8 cellular contexts compared by ENCODE assay signal in the genomic region with DNA sequence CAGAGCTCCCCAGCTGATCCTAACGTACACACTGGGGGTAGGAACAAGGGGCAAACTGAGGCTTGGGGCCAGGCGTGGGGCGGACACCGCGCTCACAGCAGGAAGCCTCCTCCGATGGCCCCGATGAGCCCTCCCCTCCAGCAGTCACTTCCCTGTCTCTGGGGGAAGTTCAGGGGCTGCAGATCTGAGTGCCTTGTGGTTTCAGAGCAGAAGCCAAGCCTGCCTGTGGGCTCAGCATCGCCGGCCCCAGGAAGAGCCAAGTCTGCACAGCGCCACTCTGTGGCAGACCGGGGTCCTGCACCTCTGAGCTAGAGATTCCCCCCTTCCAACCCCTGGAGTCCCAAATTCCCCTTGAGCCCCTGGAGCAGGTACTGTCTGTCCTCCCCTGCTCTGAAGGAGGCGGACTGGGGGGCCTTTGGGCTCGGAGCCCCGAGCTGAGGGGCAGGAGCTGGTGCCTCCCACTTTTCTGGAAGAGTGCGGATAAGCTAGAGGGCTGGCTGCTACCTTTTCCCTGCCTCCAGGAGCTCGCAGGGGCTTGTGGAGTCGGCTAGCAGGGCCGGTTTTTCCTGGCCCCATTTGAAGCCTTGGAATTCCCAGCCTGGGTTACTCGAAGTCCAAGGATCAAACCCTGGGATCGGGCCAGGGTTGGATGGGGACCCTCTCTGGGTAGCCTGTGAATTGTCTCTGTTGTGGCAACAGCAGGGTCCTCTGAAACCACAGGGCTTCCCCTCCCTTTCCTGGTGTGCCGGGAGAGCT. TPM values are rescaled to one million over a fixed set of nuclear protein-coding genes. Genes with fewer than 3 reads are reported as not detected.
DNase-seq lines count a peak whose midpoint lies in the region; ATAC-seq and TF ChIP-seq lines count a peak whose summit lies in the region.

No MANE protein-coding gene starts in this region.

- peak overlapping the region; percentile 52 to 64 for H3K9ac ChIP-seq in duodenal mucosa (ENCODE audit: low read depth in 1 of 2, low read length in 2 of 2)

- H3K27me3 ChIP-seq in duodenal mucosa (ENCODE audit: control insufficient read depth in 1 of 2, insufficient read depth in 2 of 2, low read length in 2 of 2) = no peaks in the 10 kb centered on the region

- H3K4me1 ChIP-seq in duodenal mucosa (ENCODE audit: control insufficient read depth in 1 of 2, insufficient read depth in 2 of 2, low read length in 2 of 2) = peaks cover 33 to 55% of the 10 kb centered on the region in 2 donors

- no peaks in the 10 kb centered on the region for H3K9me3 ChIP-seq in duodenal mucosa (ENCODE audit: control insufficient read depth in 1 of 2, low read length in 2 of 2)

- H3K36me3 ChIP-seq in duodenal mucosa (ENCODE audit: control insufficient read depth in 1 of 2, insufficient read depth in 2 of 2, low read length in 2 of 2) = peaks cover 0 to 7% of the 10 kb centered on the region in 2 donors

- H3K4me3 ChIP-seq in HFF-Myc (replicated peaks; ENCODE audit: low read depth, low read length) (no peak overlapping the region), duodenal mucosa (ENCODE audit: low read depth in 1 of 2, low read length in 2 of 2) (peak overlapping the region; percentile 55 to 60)

- no peak overlapping the region for H3K27ac ChIP-seq in duodenal mucosa (ENCODE audit: low read depth, low read length)

- no peak for ATAC-seq in HG03520 (IDR thresholded peaks at IDR 0.05; ENCODE audit: unreplicated experiment)

- peak; percentile 97 for TF ChIP-seq CTCF in HFF-Myc (IDR thresholded peaks at IDR 0.05; ENCODE audit: low read depth, low read length, missing control alignments)

- DNase-seq in GF-D8 (lab: John Stamatoyannopoulos, UW) = peak; percentile 91
- peak; percentile 36 for DNase-seq in HFF-Myc (ENCODE audit: extremely low read depth, low read depth)
- DNase-seq in NCI-H460 (ENCODE audit: extremely low read depth, low read depth) = peak; percentile 53
- DNase-seq in activated CD4-positive, alpha-beta T cell treated with anti-CD3 and anti-CD28 coated beads, Interleukin-2, amount 50 U/mL, for 48 hours = peak; percentile 84 to 88
- DNase-seq in lung microvascular endothelial cell (ENCODE audit: low read depth in 2 of 2) = peak; percentile 60 to 69
- peak; percentile 44 to 56 (median 50) for DNase-seq in stimulated activated CD4-positive, alpha-beta T cell treated with anti-CD3 and anti-CD28 coated beads, TNF-alpha, amount 100 ng/mL, for 4 hours (ENCODE audit: low read depth in 3 of 3)

RNA-seq across cellular contexts. Expression of gene GSE1, which starts 2.9 kb away (rescaled TPM):
- total RNA-seq in NCI-H460 (2014; rRNA removed; shearing (Covaris generic)) = 11.3 and 13.5 TPM in 2 replicates
- 20.6 and 24.8 TPM in 2 replicates for polyA plus RNA-seq in NCI-H460 (2014; cell fraction: nucleus; rRNA removed)
- total RNA-seq in lung microvascular endothelial cell = 6.5 and 12.1 TPM in 2 replicates

Comparison
In these comparisons a context has a peak if more than half of its experiments do, and no peak if none do; other contexts are left out.
1. DNase-seq: peak in every context shown above with its lines; median percentile 91 in GF-D8; 86 in activated CD4-positive, alpha-beta T cell treated with anti-CD3 and anti-CD28 coated beads, Interleukin-2, amount 50 U/mL, for 48 hours; 64 in lung microvascular endothelial cell; 53 in NCI-H460; 50 in stimulated activated CD4-positive, alpha-beta T cell treated with anti-CD3 and anti-CD28 coated beads, TNF-alpha, amount 100 ng/mL, for 4 hours; 36 in HFF-Myc.